8 cellular contexts compared by ENCODE assay signal in genomic region chr17:42182927-42183734, GRCh38. TPM values are rescaled to one million over a fixed set of nuclear protein-coding genes. Genes with fewer than 3 reads are reported as not detected.
A peak's percentile ranks its signal among the peaks of the same experiment; 100 is the strongest.
DNase-seq lines count a peak whose midpoint lies in the region; ATAC-seq and TF ChIP-seq lines count a peak whose summit lies in the region.

No MANE protein-coding gene starts in this region.

- H4K8ac ChIP-seq in neuronal stem cell (ENCODE audit: low read depth, low read length) = no peak overlapping the region

- no peak for TF ChIP-seq CTCF in DOHH2 (IDR thresholded peaks at IDR 0.05; ENCODE audit: low read depth, low read length, poor library complexity, severe bottlenecking)

- H3K4me3 ChIP-seq in DOHH2 (ENCODE audit: low read length) = peak overlapping the region; percentile 87
- peak overlapping the region in 1 of 2 donors; percentile 52 for H3K4me3 ChIP-seq in neuronal stem cell (ENCODE audit: low read length in 2 of 2)

- H3F3A ChIP-seq in DOHH2 (ENCODE audit: control insufficient read depth, insufficient read depth) = peaks cover 8% of the 10 kb centered on the region; the same call in 1 of the 2 replicates

- H3K23ac ChIP-seq in neuronal stem cell (ENCODE audit: low read depth, low read length, poor library complexity) = no peak overlapping the region

- H3K9me2 ChIP-seq in DOHH2 (replicated peaks; ENCODE audit: control insufficient read depth, low read length) = no peaks in the 10 kb centered on the region

- whole genome bisulfite sequencing in neuronal stem cell (ENCODE audit: extremely low coverage in 2 of 2, insufficient read length in 2 of 2, insufficient replicate concordance in 1 of 2), 2 donors = no CpG with 5 or more reads among the region's 9 CpGs

- no peak overlapping the region for H3K4ac ChIP-seq in neuronal stem cell (ENCODE audit: low read length)

- H3K27me3 ChIP-seq in DOHH2 (ENCODE audit: control insufficient read depth, low read length) (peaks cover 19% of the 10 kb centered on the region), neuronal stem cell (ENCODE audit: control insufficient read depth in 3 of 3, insufficient read depth in 3 of 3, low read depth in 1 of 3, low read length in 3 of 3) (peaks cover 15 to 61% (median 52%) of the 10 kb centered on the region in 3 experiments)

- H2BK15ac ChIP-seq in neuronal stem cell (ENCODE audit: low read length) = no peak overlapping the region

- H4K20me1 ChIP-seq in DOHH2 (ENCODE audit: control insufficient read depth, insufficient read depth, low read depth, low read length) = no peaks in the 10 kb centered on the region

- no peak overlapping the region for H2BK5ac ChIP-seq in neuronal stem cell (ENCODE audit: low read length)

- H3K79me2 ChIP-seq in DOHH2 (ENCODE audit: control insufficient read depth, low read length) = no peaks in the 10 kb centered on the region

- H3K27me3 Mint-ChIP-seq in effector memory CD8-positive, alpha-beta T cell = peaks cover 0 to 21% of the 10 kb centered on the region in 2 donors

- no peak overlapping the region for H3K14ac ChIP-seq in neuronal stem cell (ENCODE audit: low read length)

- H3K4me1 Mint-ChIP-seq in effector memory CD8-positive, alpha-beta T cell (ENCODE audit: low read depth in 2 of 2) = peaks cover 31 to 36% of the 10 kb centered on the region in 2 donors

- no peak overlapping the region for H3K9ac ChIP-seq in neuronal stem cell (ENCODE audit: low read depth, low read length, poor library complexity)

- no peaks in the 10 kb centered on the region for H3K9me3 ChIP-seq in DOHH2 (ENCODE audit: control insufficient read depth, insufficient read depth, low read length)
- H3K9me3 ChIP-seq in neuronal stem cell (replicated peaks in 1 of 2; ENCODE audit: control insufficient read depth in 2 of 2, insufficient read depth in 1 of 2, low read depth in 1 of 2, low read length in 2 of 2) = peaks cover 0 to 2% of the 10 kb centered on the region in 2 donors

- H3K27ac Mint-ChIP-seq in effector memory CD8-positive, alpha-beta T cell = peak overlapping the region; percentile 86 to 89

- H3K36me3 Mint-ChIP-seq in effector memory CD8-positive, alpha-beta T cell (ENCODE audit: insufficient read depth) = peaks cover 14% of the 10 kb centered on the region

- no peak overlapping the region for H4K91ac ChIP-seq in neuronal stem cell (ENCODE audit: low read depth, low read length, poor library complexity)

- H3K4me3 Mint-ChIP-seq in effector memory CD8-positive, alpha-beta T cell = peak overlapping the region; percentile 90 to 93

- no peak for ATAC-seq in effector memory CD8-positive, alpha-beta T cell (replicated peaks)
- ATAC-seq in GM19452 (IDR thresholded peaks at IDR 0.05; ENCODE audit: unreplicated experiment) (no peak), HG03095 (IDR thresholded peaks at IDR 0.05; ENCODE audit: unreplicated experiment) (no peak)

- peak; percentile 63 for DNase-seq in NCI-H226
- DNase-seq in effector memory CD8-positive, alpha-beta T cell = no peak
- no peak for DNase-seq in neuronal stem cell (ENCODE audit: low spot score)
- no peak for DNase-seq in stimulated activated naive CD4-positive, alpha-beta T cell (lab: John Stamatoyannopoulos, UW)
- DNase-seq in NCI-H2171 treated with DMSO at 0.1 percent for 48 hours (lab: John Stamatoyannopoulos, UW) = no peak

- H2AK5ac ChIP-seq in neuronal stem cell (ENCODE audit: low read depth, low read length) = no peak overlapping the region

- H3K36me3 ChIP-seq in DOHH2 (ENCODE audit: control insufficient read depth, low read length) = no peaks in the 10 kb centered on the region
- H3K36me3 ChIP-seq in neuronal stem cell (replicated peaks in 1 of 2; ENCODE audit: control insufficient read depth in 2 of 2, insufficient read depth in 2 of 2, low read length in 2 of 2) = no peaks in the 10 kb centered on the region

- no peak overlapping the region for H3K18ac ChIP-seq in neuronal stem cell (ENCODE audit: low read length)

- no peak overlapping the region for H2BK12ac ChIP-seq in neuronal stem cell (ENCODE audit: low read length)

- no peaks in the 10 kb centered on the region for H3K9me3 Mint-ChIP-seq in effector memory CD8-positive, alpha-beta T cell

- H2BK120ac ChIP-seq in neuronal stem cell (ENCODE audit: low read depth, low read length) = no peak overlapping the region

- H3K4me1 ChIP-seq in DOHH2 (ENCODE audit: control insufficient read depth, low read length) (peaks cover 59% of the 10 kb centered on the region), neuronal stem cell (ENCODE audit: control insufficient read depth in 2 of 2, insufficient read depth in 1 of 2, low read depth in 1 of 2, low read length in 2 of 2) (peaks cover 21 to 22% of the 10 kb centered on the region in 2 donors)

- peak overlapping the region; percentile 92 for H3K4me2 ChIP-seq in DOHH2 (ENCODE audit: low read length)
- H3K4me2 ChIP-seq in neuronal stem cell (ENCODE audit: insufficient read depth, low read length, poor library complexity, severe bottlenecking) = peak overlapping the region; percentile 82

- H3K79me1 ChIP-seq in neuronal stem cell (ENCODE audit: low read depth, low read length) = no peaks in the 10 kb centered on the region

- H3K27ac ChIP-seq in DOHH2 (ENCODE audit: low read depth, low read length) (peak overlapping the region; percentile 7; the same call in 1 of the 2 replicates), neuronal stem cell (replicated peaks; ENCODE audit: low read length) (no peak overlapping the region)

- H2AFZ ChIP-seq in neuronal stem cell (ENCODE audit: low read length) = peak overlapping the region; percentile 95

RNA-seq across cellular contexts. Expression of gene HCRT, which starts 2.1 kb away (rescaled TPM):
- not detected for polyA plus RNA-seq in neuronal stem cell (2013, experiment 1 of 2)
- polyA plus RNA-seq in neuronal stem cell (2013, experiment 2 of 2) = 0.17 TPM

RNA-seq across cellular contexts. Expression of gene KCNH4, which starts 2.2 kb away (rescaled TPM):
- not detected for polyA plus RNA-seq in neuronal stem cell (2013, experiment 1 of 2)
- polyA plus RNA-seq in neuronal stem cell (2013, experiment 2 of 2) = not detected

RNA-seq across cellular contexts. Expression of gene GHDC, which starts 11.2 kb away (rescaled TPM):
- 1.8 TPM for polyA plus RNA-seq in neuronal stem cell (2013, experiment 1 of 2)
- 2.0 TPM for polyA plus RNA-seq in neuronal stem cell (2013, experiment 2 of 2)

RNA-seq across cellular contexts. Expression of gene RAB5C, which starts 28.3 kb away (rescaled TPM):
- polyA plus RNA-seq in neuronal stem cell (2013, experiment 1 of 2) = 73.5 TPM
- polyA plus RNA-seq in neuronal stem cell (2013, experiment 2 of 2) = 73.6 TPM
